In the genomic region with DNA sequence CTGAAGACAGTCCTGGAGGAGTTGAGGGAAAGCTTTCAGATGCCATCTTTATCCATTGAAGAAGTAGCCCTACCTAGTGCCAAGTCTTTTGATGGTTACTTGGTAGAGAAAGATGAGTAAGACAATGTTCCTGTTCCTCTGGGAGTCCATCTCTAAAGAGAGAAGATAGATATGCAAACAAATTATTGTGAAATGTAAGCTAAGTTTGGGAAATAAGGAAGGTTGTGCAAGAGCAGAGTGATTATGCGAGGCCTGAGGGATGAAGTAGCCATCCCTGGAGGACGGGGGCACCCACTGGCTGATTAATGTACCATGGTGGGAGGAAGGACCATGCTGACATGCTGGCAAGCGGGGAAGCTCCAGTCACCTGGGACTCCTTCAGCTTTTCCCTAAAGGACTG, we compare ENCODE assay signal across 9 cellular contexts. TPM values are rescaled to one million over a fixed set of nuclear protein-coding genes. Genes with fewer than 3 reads are reported as not detected.
DNase-seq lines count a peak whose midpoint lies in the region; ATAC-seq and TF ChIP-seq lines count a peak whose summit lies in the region.
"Had no signal": no experiment of that assay in that cellular context is flagged by ENCODE, and none has a peak within 500 bp of the region (broad histone marks: within the 10 kb centered on the region; RNA-seq: fewer than 3 reads in every experiment).

No MANE protein-coding gene starts in this region.

- H3K9me3 Mint-ChIP-seq in HFFc6, result no peaks in the 10 kb centered on the region
- H3K9me3 Mint-ChIP-seq in CD4-positive, alpha-beta T cell, result peaks cover 4% of the 10 kb centered on the region

- peak overlapping the region; percentile 79 for H3K4me3 Mint-ChIP-seq in HFFc6
- no peak overlapping the region for H3K4me3 Mint-ChIP-seq in CD4-positive, alpha-beta T cell

- peak; percentile 80 for DNase-seq in HFFc6
- no peak for DNase-seq in right atrium auricular region (ENCODE audit: low spot score)
- no peak for DNase-seq in DMS79 treated with DMSO at 0.1 percent for 48 hours (lab: John Stamatoyannopoulos, UW)
- DNase-seq in CD4-positive, alpha-beta T cell, result no peak
- DNase-seq: activated T-cell treated with anti-CD3 and anti-CD28 coated beads for 4 hours had no signal

- peak overlapping the region; percentile 87 for H3K27ac Mint-ChIP-seq in HFFc6
- H3K27ac Mint-ChIP-seq in CD4-positive, alpha-beta T cell, result no peak overlapping the region

- H3K36me3 Mint-ChIP-seq in HFFc6 (ENCODE audit: low read depth), result no peaks in the 10 kb centered on the region
- no peaks in the 10 kb centered on the region for H3K36me3 Mint-ChIP-seq in CD4-positive, alpha-beta T cell (ENCODE audit: low read depth)

- H3K27me3 ChIP-seq in right atrium auricular region, result no peaks in the 10 kb centered on the region
- H3K27me3 ChIP-seq in stomach smooth muscle (ENCODE audit: control insufficient read depth in 1 of 2, insufficient read depth in 2 of 2, low read length in 2 of 2), result no peaks in the 10 kb centered on the region
- H3K27me3 ChIP-seq in CD4-positive, alpha-beta T cell (ENCODE audit: control insufficient read depth, insufficient read depth, low read length), result no peaks in the 10 kb centered on the region

- peak overlapping the region; percentile 78 for H3K27ac ChIP-seq in angular gyrus (ENCODE audit: low read depth, low read length)
- H3K27ac ChIP-seq in right atrium auricular region, result peak overlapping the region; percentile 74 to 78
- H3K27ac ChIP-seq in stomach smooth muscle (ENCODE audit: low read length), result peak overlapping the region; percentile 46
- H3K27ac ChIP-seq in CD4-positive, alpha-beta T cell (ENCODE audit: low read depth, low read length), result no peak overlapping the region

- H3K9me3 ChIP-seq in right atrium auricular region, result no peaks in the 10 kb centered on the region
- H3K9me3 ChIP-seq in stomach smooth muscle (ENCODE audit: control insufficient read depth in 2 of 2, low read length in 2 of 2), result no peaks in the 10 kb centered on the region
- no peaks in the 10 kb centered on the region for H3K9me3 ChIP-seq in CD4-positive, alpha-beta T cell (ENCODE audit: control insufficient read depth, low read length)

- H3K4me1 Mint-ChIP-seq in HFFc6 (ENCODE audit: low read depth), result peaks cover 51% of the 10 kb centered on the region
- no peaks in the 10 kb centered on the region for H3K4me1 Mint-ChIP-seq in CD4-positive, alpha-beta T cell (ENCODE audit: low read depth)

- H3K36me3 ChIP-seq in right atrium auricular region (no peaks in the 10 kb centered on the region), stomach smooth muscle (ENCODE audit: control insufficient read depth in 2 of 2, insufficient read depth in 2 of 2, low read length in 2 of 2) (no peaks in the 10 kb centered on the region)

- H3K4me1 ChIP-seq in right atrium auricular region (peaks cover 0 to 40% of the 10 kb centered on the region in 2 donors), stomach smooth muscle (ENCODE audit: control insufficient read depth, insufficient read depth, low read length) (peaks cover 19% of the 10 kb centered on the region)

- H3K27me3 Mint-ChIP-seq in HFFc6 (ENCODE audit: insufficient read depth), result no peaks in the 10 kb centered on the region; the same call in 1 of the 2 replicates
- H3K27me3 Mint-ChIP-seq in CD4-positive, alpha-beta T cell, result peaks cover 20% of the 10 kb centered on the region

- CTCF ChIA-PET in CD4-positive, alpha-beta T cell (lab: Charles Lee), result no interaction called here

- POLR2A ChIA-PET in CD4-positive, alpha-beta T cell (lab: Charles Lee), result no interaction called here

- H3K4me3 ChIP-seq in right atrium auricular region, result no peak overlapping the region
- H3K4me3 ChIP-seq in stomach smooth muscle (ENCODE audit: low read length in 2 of 2), result peak overlapping the region in 1 of 2 donors; percentile 27

- intact Hi-C loops in CD4-positive, alpha-beta T cell (cut with DNase I, micrococcal nuclease), result no loop called here

- H3K9ac ChIP-seq in stomach smooth muscle (ENCODE audit: low read length in 2 of 2), result no peak overlapping the region

- TF ChIP-seq CTCF in HFFc6 (IDR thresholded peaks at IDR 0.05) (no peak), right atrium auricular region (IDR thresholded peaks at IDR 0.05) (no peak)
- TF ChIP-seq CTCF in CD4-positive, alpha-beta T cell (IDR thresholded peaks at IDR 0.05), result no peak

- ATAC-seq in GM21619 (IDR thresholded peaks at IDR 0.05; ENCODE audit: unreplicated experiment) (no peak), HG02678 (IDR thresholded peaks at IDR 0.05; ENCODE audit: unreplicated experiment) (no peak)
- no peak for ATAC-seq in CD4-positive, alpha-beta T cell (ENCODE audit: poor library complexity)

RNA-seq across cellular contexts. Expression of a gene that starts 1.0 kb away (rescaled TPM):
- total RNA-seq in HFFc6 (2021; fragmentation: NEBNext Ultra II Directional; extraction: Animal tissue kit (Norgen Biotek cat#: 25700)), result 1 to 10 TPM in 3 of 6 experiments, under 1 TPM in 3; 0.58 to 1.2 (median 0.98) TPM
- 100 to 1,000 TPM; 114 to 197 TPM for total RNA-seq in right atrium auricular region
- total RNA-seq in CD4-positive, alpha-beta T cell, result not detected

Comparison
In these comparisons a context has a peak if more than half of its experiments do, and no peak if none do; other contexts are left out.
1. RNA of a gene that starts 1.0 kb away (total RNA-seq): 114 to 197 TPM in right atrium auricular region; 0.58 to 1.2 TPM in HFFc6 and not detected in CD4-positive, alpha-beta T cell; every median in the first group is over 10 times any median in the second.